In genomic region chr2:199869227-199869541, GRCh38 we compare ENCODE assay signal across 28 cellular contexts. TPM values are rescaled to one million over a fixed set of nuclear protein-coding genes. Genes with fewer than 3 reads are reported as not detected.
"Had no signal": no experiment of that assay in that cellular context is flagged by ENCODE, and none has a peak within 500 bp of the region (broad histone marks: within the 10 kb centered on the region; RNA-seq: fewer than 3 reads in every experiment).

No MANE protein-coding gene starts in this region.

- H3K9me3 ChIP-seq: adrenal gland, ascending aorta had no signal

- H3K27ac ChIP-seq: adrenal gland, ascending aorta, esophagus muscularis mucosa, spleen, thoracic aorta, upper lobe of left lung had no signal

- H3K27me3 ChIP-seq: adrenal gland, ascending aorta, esophagus muscularis mucosa, spleen, upper lobe of left lung had no signal

- ATAC-seq: activated CD4-positive, alpha-beta T cell treated with anti-CD3 and anti-CD28 coated beads for 36 hours; left colon; T-cell had no signal

- H3K4me3 Mint-ChIP-seq: activated CD4-positive, alpha-beta T cell treated with anti-CD3 and anti-CD28 coated beads for 36 hours; activated naive CD8-positive, alpha-beta T cell; activated T-cell treated with anti-CD3 and anti-CD28 coated beads, Interleukin-2, amount 50 U/mL, for 24 hours; memory B cell; T-cell had no signal

- DNase-seq: activated CD4-positive, alpha-beta T cell treated with anti-CD3 and anti-CD28 coated beads for 36 hours; activated CD4-positive, alpha-beta T cell treated with anti-CD3 and anti-CD28 coated beads, Interleukin-2, amount 50 U/mL, for 4 hours; activated CD8-positive, alpha-beta memory T cell treated with anti-CD3 and anti-CD28 coated beads for 24 hours; activated CD8-positive, alpha-beta memory T cell treated with anti-CD3 and anti-CD28 coated beads, Interleukin-2, amount 50 U/mL, for 4 hours; activated naive CD4-positive, alpha-beta T cell; activated T-cell treated with anti-CD3 and anti-CD28 coated beads, Interleukin-2, amount 50 U/mL, for 24 hours; adrenal gland; central memory CD4-positive, alpha-beta T cell; dermis blood vessel endothelial cell; effector memory CD4-positive, alpha-beta T cell; hippocampal formation; islet precursor cell; left colon; posterior cingulate gyrus; spleen; stimulated activated CD4-positive, alpha-beta T cell treated with anti-CD3 and anti-CD28 coated beads, Interleukin-4, amount 100 ng/mL, for 1 hour; stimulated activated naive CD4-positive, alpha-beta T cell treated with Interleukin-2 at 50 U/mL for 16 hours; T-cell; upper lobe of left lung had no signal

- H3K36me3 ChIP-seq: adrenal gland, ascending aorta, esophagus muscularis mucosa, spleen, thoracic aorta, upper lobe of left lung had no signal

- H3K4me1 Mint-ChIP-seq: activated CD4-positive, alpha-beta T cell treated with anti-CD3 and anti-CD28 coated beads for 36 hours; memory B cell; T-cell had no signal

- FAIRE-seq: frontal cortex, TTC549 had no signal

- H3K4me1 ChIP-seq: adrenal gland, ascending aorta, esophagus muscularis mucosa, spleen, upper lobe of left lung had no signal

- H3K27ac Mint-ChIP-seq: activated CD4-positive, alpha-beta T cell treated with anti-CD3 and anti-CD28 coated beads for 36 hours; activated naive CD8-positive, alpha-beta T cell; activated T-cell treated with anti-CD3 and anti-CD28 coated beads, Interleukin-2, amount 50 U/mL, for 24 hours; activated T-helper 2 cell treated with anti-CD3 and anti-CD28 coated beads, Interferon-gamma antibody, Interleukin-2, Interleukin-4, amounts not matched to agents 10 μg/mL and 5 μg/mL and 100 μg/mL, durations not matched to agents 14 hours and 24 hours and 36 hours; memory B cell; T-cell had no signal

- H3K4me3 ChIP-seq: adrenal gland, ascending aorta, esophagus muscularis mucosa, spleen, thoracic aorta, upper lobe of left lung had no signal

RNA-seq across cellular contexts. Expression of gene FTCDNL1, which starts 18.2 kb away (rescaled TPM):
- polyA plus RNA-seq: neural cell had no signal
